24 cellular contexts compared by ENCODE assay signal in genomic region chr3:56484525-56485024, GRCh38. TPM values are rescaled to one million over a fixed set of nuclear protein-coding genes. Genes with fewer than 3 reads are reported as not detected.
DNase-seq lines count a peak whose midpoint lies in the region; ATAC-seq and TF ChIP-seq lines count a peak whose summit lies in the region.
"Had no signal": no experiment of that assay in that cellular context is flagged by ENCODE, and none has a peak within 500 bp of the region (broad histone marks: within the 10 kb centered on the region; RNA-seq: fewer than 3 reads in every experiment).

No MANE protein-coding gene starts in this region.

- no peaks in the 10 kb centered on the region for H3K9me3 ChIP-seq in tibial nerve
- H3K9me3 ChIP-seq: A549; BE2C; BLaER1 treated with 17β-estradiol and CSF1 and Interleukin-3, amounts not matched to agents 10 nM and 100 nM; HAP-1 had no signal

- no peak for TF ChIP-seq POLR2A in tibial nerve (IDR thresholded peaks at IDR 0.05)

- no peaks in the 10 kb centered on the region for H3K4me1 ChIP-seq in tibial nerve
- H3K4me1 ChIP-seq: A549; BE2C; BLaER1 treated with 17β-estradiol and CSF1 and Interleukin-3, amounts not matched to agents 10 nM and 100 nM; HAP-1 had no signal

- H3K27me3 Mint-ChIP-seq in stimulated activated naive B cell treated with anti-CD40 and anti-IgM and Interleukin-4, amounts not matched to agents 10 μg/mL and 1 μg/mL and 100 μg/mL, for 72 hours = peaks cover 5 to 9% of the 10 kb centered on the region in 2 donors

- no peak overlapping the region for H3K27ac ChIP-seq in tibial nerve
- H3K27ac ChIP-seq: A549; BLaER1 treated with 17β-estradiol and CSF1 and Interleukin-3, amounts not matched to agents 10 nM and 100 nM had no signal

- TF ChIP-seq EP300 in tibial nerve (IDR thresholded peaks at IDR 0.05) = no peak

- no peak overlapping the region for H3K4me3 Mint-ChIP-seq in stimulated activated naive B cell treated with anti-CD40 and anti-IgM and Interleukin-4, amounts not matched to agents 10 μg/mL and 1 μg/mL and 100 μg/mL, for 72 hours
- H3K4me3 Mint-ChIP-seq: CD14-positive monocyte; CD4-positive, alpha-beta T cell; CD8-positive, alpha-beta memory T cell; GM23338; HFFc6 had no signal

- no peaks in the 10 kb centered on the region for H3K36me3 ChIP-seq in tibial nerve
- H3K36me3 ChIP-seq: BE2C; BLaER1 treated with 17β-estradiol and CSF1 and Interleukin-3, amounts not matched to agents 10 nM and 100 nM; HAP-1 had no signal

- H3K4me1 Mint-ChIP-seq in stimulated activated naive B cell treated with anti-CD40 and anti-IgM and Interleukin-4, amounts not matched to agents 10 μg/mL and 1 μg/mL and 100 μg/mL, for 72 hours = no peaks in the 10 kb centered on the region
- H3K4me1 Mint-ChIP-seq: CD14-positive monocyte; CD8-positive, alpha-beta memory T cell had no signal

- no peak overlapping the region for H3K4me3 ChIP-seq in tibial nerve
- H3K4me3 ChIP-seq: A549; BLaER1 treated with 17β-estradiol and CSF1 and Interleukin-3, amounts not matched to agents 10 nM and 100 nM; GM23338; HAP-1 had no signal

- no peaks in the 10 kb centered on the region for H3K36me3 Mint-ChIP-seq in stimulated activated naive B cell treated with anti-CD40 and anti-IgM and Interleukin-4, amounts not matched to agents 10 μg/mL and 1 μg/mL and 100 μg/mL, for 72 hours
- H3K36me3 Mint-ChIP-seq: CD14-positive monocyte; CD8-positive, alpha-beta memory T cell had no signal

- DNase-seq in NOMO-1 treated with DMSO at 0.1 percent for 48 hours (lab: John Stamatoyannopoulos, UW; ENCODE audit: unreplicated experiment) = peak; percentile 1
- no peak for DNase-seq in NOMO-1 treated with dmso at 0.1 percent for 144 hours (lab: John Stamatoyannopoulos, UW; ENCODE audit: unreplicated experiment)
- peak; percentile 64 for DNase-seq in SK-N-DZ (ENCODE audit: low spot score)
- peak; percentile 44 for DNase-seq in left kidney (ENCODE audit: low read depth, low spot score)
- no peak for DNase-seq in stimulated activated naive B cell treated with anti-CD40 and anti-IgM and Interleukin-4, amounts not matched to agents 10 μg/mL and 1 μg/mL and 100 μg/mL, for 72 hours
- DNase-seq in tibial nerve (ENCODE audit: low spot score in 2 of 2) = no peak
- no peak for DNase-seq in NK-92 (lab: John Stamatoyannopoulos, UW; ENCODE audit: unreplicated experiment)
- DNase-seq: 8988T; ACHN; AML-193; BE2C; CD4-positive, alpha-beta T cell; CD8-positive, alpha-beta memory T cell; DMS 273 treated with DMSO at 0.1 percent for 48 hours; DMS79; EL; GDM1; HFFc6 had no signal

- 39 to 43% methylated on average over 2 of the region's 2 CpGs for WGBS in tibial nerve, 2 donors

- TF ChIP-seq CTCF in tibial nerve (IDR thresholded peaks at IDR 0.05) = no peak

- peak; percentile 48 to 66 for ATAC-seq in stimulated activated naive B cell treated with anti-CD40 and anti-IgM and Interleukin-4, amounts not matched to agents 10 μg/mL and 1 μg/mL and 100 μg/mL, for 72 hours (replicated peaks)
- no peak for ATAC-seq in GM18867 (IDR thresholded peaks at IDR 0.05; ENCODE audit: unreplicated experiment)
- ATAC-seq: A549, GM23338 had no signal

- H3K9me3 Mint-ChIP-seq in stimulated activated naive B cell treated with anti-CD40 and anti-IgM and Interleukin-4, amounts not matched to agents 10 μg/mL and 1 μg/mL and 100 μg/mL, for 72 hours = no peaks in the 10 kb centered on the region
- H3K9me3 Mint-ChIP-seq: CD4-positive, alpha-beta T cell; GM23338 had no signal

- no peaks in the 10 kb centered on the region for H3K27me3 ChIP-seq in tibial nerve
- H3K27me3 ChIP-seq: BLaER1 treated with 17β-estradiol and CSF1 and Interleukin-3, amounts not matched to agents 10 nM and 100 nM had no signal

- H3K27ac Mint-ChIP-seq in stimulated activated naive B cell treated with anti-CD40 and anti-IgM and Interleukin-4, amounts not matched to agents 10 μg/mL and 1 μg/mL and 100 μg/mL, for 72 hours = no peak overlapping the region
- H3K27ac Mint-ChIP-seq: CD14-positive monocyte; CD4-positive, alpha-beta T cell; CD8-positive, alpha-beta memory T cell; GM23338; HFFc6 had no signal

RNA-seq across cellular contexts. Expression of gene ERC2, which starts 16.3 kb away (rescaled TPM):
- polyA plus RNA-seq in SK-N-DZ (2014; cell fraction: cytosol; rRNA removed) = 2.5 and 5.2 TPM in 2 replicates
- polyA plus RNA-seq in SK-N-DZ (2014; cell fraction: nucleus; rRNA removed) = 2.2 and 5.8 TPM in 2 replicates
- total RNA-seq in tibial nerve = under 1 TPM in 3 of 4 donors, not detected in 1; 0.84 to 0.98 (median 0.90) TPM
- total RNA-seq: CD4-positive, alpha-beta T cell; CD8-positive, alpha-beta memory T cell had no signal
- polyA plus RNA-seq: CD14-positive monocyte; CD8-positive, alpha-beta memory T cell had no signal

Comparison
In these comparisons a context has a peak if more than half of its experiments do, and no peak if none do; other contexts are left out.
1. DNase-seq: peak in NOMO-1 treated with DMSO at 0.1 percent for 48 hours (single experiment), SK-N-DZ (single experiment) and left kidney (single experiment); none in NOMO-1 treated with dmso at 0.1 percent for 144 hours (single experiment), stimulated activated naive B cell treated with anti-CD40 and anti-IgM and Interleukin-4, amounts not matched to agents 10 μg/mL and 1 μg/mL and 100 μg/mL, for 72 hours (single experiment), tibial nerve (0 of 2) and NK-92 (single experiment).